22 cellular contexts compared by ENCODE assay signal in the genomic region with DNA sequence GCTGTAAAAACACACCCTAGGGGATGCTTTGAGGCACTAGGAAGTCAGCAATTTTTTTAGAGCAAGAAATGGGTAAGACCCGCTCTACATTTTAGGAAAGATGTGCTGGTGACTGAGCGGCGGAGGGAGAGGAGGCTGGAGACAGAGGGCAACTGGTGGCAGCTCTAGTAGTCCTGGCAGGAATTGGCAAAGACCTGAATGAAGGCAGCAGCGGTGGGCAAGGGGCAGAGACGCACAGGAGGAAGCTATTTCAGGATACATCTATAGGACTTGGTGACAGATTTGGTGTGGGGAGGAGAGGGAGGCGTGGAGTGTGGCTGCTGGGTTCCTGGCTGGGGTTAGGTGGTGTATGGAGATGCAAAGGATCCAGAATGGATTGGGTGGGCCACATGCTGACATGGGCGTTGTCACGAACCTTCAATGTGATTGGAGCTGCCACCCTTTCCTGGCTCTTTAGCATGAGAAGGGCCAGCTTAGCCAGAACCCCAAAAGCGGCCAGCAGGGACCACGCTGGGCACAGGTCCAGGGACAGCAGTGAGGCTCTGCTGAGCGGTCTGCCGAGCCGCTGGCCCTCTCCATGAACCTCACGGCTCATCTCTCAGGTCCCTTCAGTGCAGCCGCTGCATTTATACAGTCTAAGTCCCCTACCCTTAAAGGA. TPM values are rescaled to one million over a fixed set of nuclear protein-coding genes. Genes with fewer than 3 reads are reported as not detected.
A peak's percentile ranks its signal among the peaks of the same experiment; 100 is the strongest.
DNase-seq lines count a peak whose midpoint lies in the region; TF ChIP-seq lines count a peak whose summit lies in the region.
"Had no signal": no experiment of that assay in that cellular context is flagged by ENCODE, and none has a peak within 500 bp of the region (broad histone marks: within the 10 kb centered on the region; RNA-seq: fewer than 3 reads in every experiment).

No MANE protein-coding gene starts in this region.

- no peak overlapping the region for H2BK12ac ChIP-seq in mesenchymal stem cell (ENCODE audit: low read length in 2 of 2)

- H2AK5ac ChIP-seq in mesenchymal stem cell (ENCODE audit: low read length, severe bottlenecking), result no peak overlapping the region

- H3K79me1 ChIP-seq in mesenchymal stem cell (replicated peaks; ENCODE audit: low read length, poor library complexity, severe bottlenecking), result no peaks in the 10 kb centered on the region

- no peak overlapping the region for H2BK5ac ChIP-seq in mesenchymal stem cell (ENCODE audit: low read depth, low read length, poor library complexity, severe bottlenecking)

- H2AFZ ChIP-seq in mesenchymal stem cell (ENCODE audit: low read depth, low read length), result no peak overlapping the region

- in situ Hi-C loops in brain microvascular endothelial cell (cut with HindIII; ENCODE audit: low pct_ligation_motif_present, low sequenced_read_pairs), result no loop called here

- H2BK120ac ChIP-seq in mesenchymal stem cell (ENCODE audit: low read depth, low read length), result no peak overlapping the region

- H3K36me3 ChIP-seq in endodermal cell (ENCODE audit: control insufficient read depth, insufficient read depth, low read length), result no peaks in the 10 kb centered on the region
- H3K36me3 ChIP-seq in mesenchymal stem cell (ENCODE audit: control insufficient read depth in 1 of 2, insufficient read depth in 2 of 2, low read depth in 1 of 2, low read length in 2 of 2), result no peaks in the 10 kb centered on the region
- H3K36me3 ChIP-seq in brain microvascular endothelial cell (replicated peaks), result no peaks in the 10 kb centered on the region
- H3K36me3 ChIP-seq: Peyer's patch, prostate gland, tibial artery had no signal

- 85 to 89% methylated on average over 10 to 15 of the region's 15 CpGs for WGBS in endodermal cell (ENCODE audit: insufficient coverage in 1 of 2, insufficient read length in 1 of 2), 2 experiments
- 73% methylated on average over 15 of the region's 15 CpGs for WGBS in mesenchymal stem cell

- H4K8ac ChIP-seq in mesenchymal stem cell (ENCODE audit: low read length), result no peak overlapping the region

- no peak overlapping the region for H3K4me2 ChIP-seq in mesenchymal stem cell (ENCODE audit: low read length, poor library complexity, severe bottlenecking)

- DNase-seq in NCI-H82 treated with DMSO at 0.1 percent for 48 hours (lab: John Stamatoyannopoulos, UW; ENCODE audit: unreplicated experiment) (peak; percentile 70), NCI-H82 (lab: John Stamatoyannopoulos, UW) (no peak), endodermal cell (peak; percentile 45), mesenchymal stem cell (no peak), brain microvascular endothelial cell (no peak), AG08396 (ENCODE audit: low spot score) (no peak)
- DNase-seq in activated naive CD4-positive, alpha-beta T cell (lab: John Stamatoyannopoulos, UW), result no peak
- DNase-seq: activated CD4-positive, alpha-beta T cell treated with anti-CD3 and anti-CD28 coated beads, Interleukin-2, amount 10 ng/mL, durations not matched to agents 24 days and 14 days; activated naive CD8-positive, alpha-beta T cell treated with anti-CD3 and anti-CD28 coated beads for 36 hours; Caco-2; NCI-H1105 treated with DMSO at 0.1 percent for 48 hours; Peyer's patch; stimulated activated CD4-positive, alpha-beta T cell treated with anti-CD3 and anti-CD28 coated beads, Interleukin-12 subunit alpha, Interleukin-12 subunit beta, amount 100 ng/mL, for 4 hours; T-helper 17 cell; tibial artery had no signal

- peaks cover 19% of the 10 kb centered on the region for H3K9me3 Mint-ChIP-seq in endodermal cell
- H3K9me3 Mint-ChIP-seq: stimulated activated naive CD8-positive, alpha-beta T cell treated with anti-CD3 and anti-CD28 coated beads, Interleukin-15, Interleukin-2, amounts not matched to agents 100 ng/mL and 50 ng/mL, for 24 hours had no signal

- no peak overlapping the region for H3K27ac Mint-ChIP-seq in endodermal cell
- H3K27ac Mint-ChIP-seq: activated CD4-positive, alpha-beta T cell treated with anti-CD3 and anti-CD28 coated beads, Interleukin-2, amount 10 ng/mL, durations not matched to agents 24 days and 14 days; activated naive CD8-positive, alpha-beta T cell treated with anti-CD3 and anti-CD28 coated beads for 36 hours; activated T-helper 17 cell treated with anti-CD3 and anti-CD28 coated beads, Interleukin-2, amount 50 U/mL, for 72 hours; B cell; IgD-negative memory B cell; stimulated activated naive CD8-positive, alpha-beta T cell treated with anti-CD3 and anti-CD28 coated beads, Interleukin-15, Interleukin-2, amounts not matched to agents 100 ng/mL and 50 ng/mL, for 24 hours; T-helper 17 cell had no signal

- H3K4me3 Mint-ChIP-seq in endodermal cell, result no peak overlapping the region
- H3K4me3 Mint-ChIP-seq: activated CD4-positive, alpha-beta T cell treated with anti-CD3 and anti-CD28 coated beads, Interleukin-2, amount 10 ng/mL, durations not matched to agents 24 days and 14 days; activated naive CD8-positive, alpha-beta T cell treated with anti-CD3 and anti-CD28 coated beads for 36 hours; activated T-helper 17 cell treated with anti-CD3 and anti-CD28 coated beads, Interleukin-2, amount 50 U/mL, for 72 hours; B cell; IgD-negative memory B cell; stimulated activated naive CD8-positive, alpha-beta T cell treated with anti-CD3 and anti-CD28 coated beads, Interleukin-15, Interleukin-2, amounts not matched to agents 100 ng/mL and 50 ng/mL, for 24 hours; T-helper 17 cell had no signal

- TF ChIP-seq CTCF in endodermal cell (conservative IDR thresholded peaks at IDR 0.05), result no peak
- no peak for TF ChIP-seq CTCF in brain microvascular endothelial cell (IDR thresholded peaks at IDR 0.05; ENCODE audit: low read depth, low read length, missing control alignments)

- no peaks in the 10 kb centered on the region for H3K4me1 ChIP-seq in endodermal cell (ENCODE audit: control insufficient read depth, insufficient read depth, low read length)
- no peaks in the 10 kb centered on the region for H3K4me1 ChIP-seq in mesenchymal stem cell (ENCODE audit: control insufficient read depth, insufficient read depth, low read depth, low read length)
- H3K4me1 ChIP-seq: Caco-2, Peyer's patch, prostate gland had no signal

- H3K27me3 ChIP-seq in endodermal cell (ENCODE audit: control insufficient read depth, insufficient read depth, low read length, poor library complexity, severe bottlenecking) (no peaks in the 10 kb centered on the region), mesenchymal stem cell (ENCODE audit: control insufficient read depth in 1 of 2, insufficient read depth in 1 of 2, low read length in 2 of 2) (peaks cover 11 to 63% of the 10 kb centered on the region in 2 experiments), brain microvascular endothelial cell (replicated peaks) (peaks cover 30% of the 10 kb centered on the region)
- H3K27me3 ChIP-seq: Peyer's patch, tibial artery had no signal

- peaks cover 7% of the 10 kb centered on the region for H3K36me3 Mint-ChIP-seq in endodermal cell (ENCODE audit: low read depth)
- H3K36me3 Mint-ChIP-seq: activated naive CD8-positive, alpha-beta T cell treated with anti-CD3 and anti-CD28 coated beads for 36 hours; IgD-negative memory B cell had no signal

- H3K18ac ChIP-seq in mesenchymal stem cell (ENCODE audit: low read depth in 1 of 2, low read length in 2 of 2), result no peak overlapping the region

- H3K9me3 ChIP-seq in endodermal cell (ENCODE audit: control insufficient read depth, low read length) (peaks cover 15% of the 10 kb centered on the region), mesenchymal stem cell (ENCODE audit: control insufficient read depth, low read length) (peaks cover 9% of the 10 kb centered on the region)
- H3K9me3 ChIP-seq: prostate gland had no signal

- peaks cover 14% of the 10 kb centered on the region for H3K4me1 Mint-ChIP-seq in endodermal cell
- H3K4me1 Mint-ChIP-seq: activated CD4-positive, alpha-beta T cell treated with anti-CD3 and anti-CD28 coated beads, Interleukin-2, amount 10 ng/mL, durations not matched to agents 24 days and 14 days; activated naive CD8-positive, alpha-beta T cell treated with anti-CD3 and anti-CD28 coated beads for 36 hours; activated T-helper 17 cell treated with anti-CD3 and anti-CD28 coated beads, Interleukin-2, amount 50 U/mL, for 72 hours; B cell; IgD-negative memory B cell; T-helper 17 cell had no signal

- no peaks in the 10 kb centered on the region for H3K27me3 Mint-ChIP-seq in endodermal cell (ENCODE audit: insufficient read depth)

- H3K14ac ChIP-seq in mesenchymal stem cell (ENCODE audit: low read length in 2 of 2), result no peak overlapping the region

- H3K9ac ChIP-seq in endodermal cell (ENCODE audit: extremely low read depth, low read length, poor library complexity, severe bottlenecking), result no peak overlapping the region
- peak overlapping the region; percentile 27 for H3K9ac ChIP-seq in mesenchymal stem cell (ENCODE audit: low read length)

- H3K4me3 ChIP-seq in endodermal cell (ENCODE audit: low read length) (no peak overlapping the region), mesenchymal stem cell (ENCODE audit: insufficient read depth in 1 of 2, low read depth in 1 of 2, low read length in 2 of 2) (peak overlapping the region in 1 of 2 experiments; percentile 8), brain microvascular endothelial cell (ENCODE audit: low read depth, low read length) (no peak overlapping the region)
- H3K4me3 ChIP-seq: Peyer's patch, prostate gland had no signal

- no peak overlapping the region for H2BK15ac ChIP-seq in mesenchymal stem cell (ENCODE audit: low read depth, poor library complexity, severe bottlenecking)

- H3K27ac ChIP-seq in endodermal cell (ENCODE audit: low read depth, low read length) (no peak overlapping the region), mesenchymal stem cell (ENCODE audit: low read length, poor library complexity, severe bottlenecking) (no peak overlapping the region), temporal lobe (ENCODE audit: low read depth, low read length) (peak overlapping the region; percentile 29), brain microvascular endothelial cell (no peak overlapping the region)
- H3K27ac ChIP-seq: 22Rv1, Peyer's patch, prostate gland, tibial artery had no signal

- H3K23ac ChIP-seq in mesenchymal stem cell (ENCODE audit: low read length in 2 of 2), result no peak overlapping the region

- no peak overlapping the region for H4K91ac ChIP-seq in mesenchymal stem cell (ENCODE audit: low read length)

- H3K4ac ChIP-seq in mesenchymal stem cell (ENCODE audit: low read depth in 1 of 2, low read length in 2 of 2), result no peak overlapping the region

RNA-seq across cellular contexts. Expression of gene ADCY1, which starts 10.2 kb away (rescaled TPM):
- 10 to 100 TPM; 15.3 to 18.5 TPM for total RNA-seq in endodermal cell
- polyA plus RNA-seq in endodermal cell (2013, experiment 1 of 2), result 5.0 TPM
- 5.6 TPM for polyA plus RNA-seq in endodermal cell (2013, experiment 2 of 2)
- 0.19 TPM for polyA plus RNA-seq in mesenchymal stem cell (2013, experiment 1 of 2)
- 0.12 TPM for polyA plus RNA-seq in mesenchymal stem cell (2013, experiment 2 of 2)
- total RNA-seq in temporal lobe, result 193 TPM
- total RNA-seq: T-helper 17 cell had no signal

Comparison
In these comparisons a context has a peak if more than half of its experiments do, and no peak if none do; other contexts are left out.
1. DNase-seq: peak in NCI-H82 treated with DMSO at 0.1 percent for 48 hours (single experiment) and endodermal cell (single experiment); none in NCI-H82 (single experiment), mesenchymal stem cell (single experiment), brain microvascular endothelial cell (single experiment), activated naive CD4-positive, alpha-beta T cell (0 of 4) and AG08396 (single experiment).